13 cellular contexts compared by ENCODE assay signal in the genomic region with DNA sequence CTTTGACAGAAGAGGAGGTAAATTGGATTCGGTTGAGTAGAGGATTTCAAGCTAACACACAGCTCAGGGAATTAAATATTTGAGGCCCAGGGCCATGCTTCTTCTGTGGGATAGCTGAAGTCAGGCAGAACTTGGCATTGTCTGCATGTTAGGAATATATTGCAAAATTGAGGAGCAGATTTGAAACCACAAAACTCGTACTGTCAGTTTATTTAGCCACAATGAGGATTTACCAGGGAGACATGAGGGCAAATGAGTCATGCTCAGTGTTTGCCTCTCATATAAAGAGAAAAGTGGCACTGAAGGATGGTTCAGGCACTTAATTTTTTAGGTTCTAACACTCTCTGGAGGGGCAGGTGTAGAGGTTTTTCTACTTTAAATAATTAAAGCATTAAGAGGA.
DNase-seq lines count a peak whose midpoint lies in the region; ATAC-seq lines count a peak whose summit lies in the region.
"Had no signal": no experiment of that assay in that cellular context is flagged by ENCODE, and none has a peak within 500 bp of the region (broad histone marks: within the 10 kb centered on the region; RNA-seq: fewer than 3 reads in every experiment).

No MANE protein-coding gene starts in this region.

- no peaks in the 10 kb centered on the region for H3K36me3 Mint-ChIP-seq in naive thymus-derived CD8-positive, alpha-beta T cell

- peaks cover 1 to 20% (median 4%) of the 10 kb centered on the region in 5 donors for H3K27me3 Mint-ChIP-seq in naive thymus-derived CD8-positive, alpha-beta T cell

- no peak for ATAC-seq in HG03565 (IDR thresholded peaks at IDR 0.05; ENCODE audit: unreplicated experiment)
- ATAC-seq in naive thymus-derived CD8-positive, alpha-beta T cell: no peak
- ATAC-seq: effector memory CD8-positive, alpha-beta T cell; right cardiac atrium had no signal

- H3K27ac Mint-ChIP-seq in naive thymus-derived CD8-positive, alpha-beta T cell: no peak overlapping the region
- H3K27ac Mint-ChIP-seq: effector memory CD8-positive, alpha-beta T cell had no signal

- intact Hi-C loops in head of caudate nucleus (cut with DNase I): no loop called here

- H3K9me3 Mint-ChIP-seq in naive thymus-derived CD8-positive, alpha-beta T cell: peaks cover 0 to 7% (median 0%) of the 10 kb centered on the region in 9 donors

- no peak overlapping the region for H3K4me3 Mint-ChIP-seq in naive thymus-derived CD8-positive, alpha-beta T cell
- H3K4me3 Mint-ChIP-seq: effector memory CD8-positive, alpha-beta T cell had no signal

- H3K4me1 Mint-ChIP-seq in naive thymus-derived CD8-positive, alpha-beta T cell: no peaks in the 10 kb centered on the region

- POLR2A ChIA-PET in naive thymus-derived CD8-positive, alpha-beta T cell (lab: Charles Lee): no interaction called here

- DNase-seq in EL (peak; percentile 76), NCI-H226 (peak; percentile 77), astrocyte of the hippocampus (ENCODE audit: low read depth, low spot score) (peak; percentile 66), kidney glomerular epithelial cell (lab: John Stamatoyannopoulos, UW) (peak; percentile 59), head of caudate nucleus (no peak), amygdala (lab: John Stamatoyannopoulos, UW) (no peak)
- DNase-seq in naive thymus-derived CD8-positive, alpha-beta T cell: no peak
- DNase-seq: amniotic stem cell; effector memory CD8-positive, alpha-beta T cell; NCI-H2029 treated with DMSO at 0.1 percent for 48 hours; Peyer's patch; right cardiac atrium had no signal

Comparison
In these comparisons a context has a peak if more than half of its experiments do, and no peak if none do; other contexts are left out.
1. DNase-seq: peak in EL (single experiment), NCI-H226 (single experiment), astrocyte of the hippocampus (single experiment) and kidney glomerular epithelial cell (single experiment); none in head of caudate nucleus (0 of 42), amygdala (0 of 56) and naive thymus-derived CD8-positive, alpha-beta T cell (0 of 10).